ENCODE assay signal across 21 cellular contexts in the genomic region with DNA sequence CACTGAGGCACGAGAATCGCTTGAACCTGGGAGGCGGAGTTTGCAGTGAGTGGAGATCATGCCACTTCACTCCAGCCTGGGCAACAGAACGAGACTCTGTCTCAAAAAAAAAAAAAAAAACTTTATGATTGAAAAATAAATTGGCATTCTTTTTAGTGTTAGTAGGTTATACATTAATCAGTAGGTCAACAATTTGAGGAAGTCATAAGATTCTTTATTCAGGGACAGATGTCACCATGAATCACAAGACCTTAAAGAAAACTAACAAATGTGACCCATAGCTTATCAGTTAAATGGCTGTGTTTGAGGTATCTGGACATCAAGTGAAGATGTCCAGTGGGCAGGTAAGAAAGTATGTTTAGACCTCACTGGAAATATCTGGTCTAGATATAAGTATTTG.
"Had no signal": no experiment of that assay in that cellular context is flagged by ENCODE, and none has a peak within 500 bp of the region (broad histone marks: within the 10 kb centered on the region; RNA-seq: fewer than 3 reads in every experiment).

No MANE protein-coding gene starts in this region.

- H3K27me3 ChIP-seq: colonic mucosa, esophagus squamous epithelium, right atrium auricular region, sigmoid colon, suprapubic skin, thyroid gland, uterus had no signal

- DNase-seq: colonic mucosa; dermis blood vessel endothelial cell; esophagus squamous epithelium; foreskin fibroblast; hypothalamus; immature natural killer cell; kidney; mesendoderm; naive thymus-derived CD4-positive, alpha-beta T cell; nephron progenitor cell; sigmoid colon; stimulated activated CD4-positive, alpha-beta T cell treated with anti-CD3 and anti-CD28 coated beads, Interleukin-12 subunit alpha, Interleukin-12 subunit beta, amount 100 ng/mL, for 4 hours; stimulated activated CD4-positive, alpha-beta T cell treated with anti-CD3 and anti-CD28 coated beads, Interleukin-2, amount 100 ng/mL, for 48 hours; stimulated activated CD8-positive, alpha-beta memory T cell treated with anti-CD3 and anti-CD28 coated beads, Interleukin-4, amount 100 ng/mL, for 48 hours; stimulated activated naive CD8-positive, alpha-beta T cell treated with anti-CD3 and anti-CD28 coated beads, Interleukin-15, Interleukin-2, amounts not matched to agents 100 U/mL and 50 U/mL, for 24 hours; thyroid gland; uterus had no signal

- FAIRE-seq: kidney had no signal

- H3K9me3 ChIP-seq: colonic mucosa, esophagus squamous epithelium, right atrium auricular region, sigmoid colon, suprapubic skin, thyroid gland, uterus had no signal

- H3K36me3 ChIP-seq: colonic mucosa, esophagus squamous epithelium, right atrium auricular region, sigmoid colon, suprapubic skin, thyroid gland, uterus had no signal

- H3K4me1 ChIP-seq: colonic mucosa, esophagus squamous epithelium, right atrium auricular region, sigmoid colon, suprapubic skin, thyroid gland, uterus had no signal

- ATAC-seq: naive thymus-derived CD4-positive, alpha-beta T cell; stimulated activated effector memory CD8-positive, alpha-beta T cell treated with anti-CD3 and anti-CD28 coated beads, Interleukin-12 subunit alpha, Interleukin-12 subunit beta, amount 100 ng/mL, for 72 hours; stimulated activated naive CD8-positive, alpha-beta T cell treated with anti-CD3 and anti-CD28 coated beads, Interleukin-15, Interleukin-2, amounts not matched to agents 100 U/mL and 50 U/mL, for 24 hours had no signal

- H3K27ac ChIP-seq: colonic mucosa, esophagus squamous epithelium, right atrium auricular region, sigmoid colon, skin epidermis, suprapubic skin, thyroid gland, uterus had no signal

- H3K4me3 ChIP-seq: colonic mucosa, esophagus squamous epithelium, right atrium auricular region, sigmoid colon, skin epidermis, suprapubic skin, thyroid gland, uterus had no signal
